In genomic region chr14:30312214-30312613, GRCh38 we compare ENCODE assay signal across 29 cellular contexts.
A peak's percentile ranks its signal among the peaks of the same experiment; 100 is the strongest.
DNase-seq lines count a peak whose midpoint lies in the region; ATAC-seq and TF ChIP-seq lines count a peak whose summit lies in the region.
"Had no signal": no experiment of that assay in that cellular context is flagged by ENCODE, and none has a peak within 500 bp of the region (broad histone marks: within the 10 kb centered on the region; RNA-seq: fewer than 3 reads in every experiment).

No MANE protein-coding gene starts in this region.

- H3K36me3 ChIP-seq in left ventricle myocardium inferior: no peaks in the 10 kb centered on the region
- H3K36me3 ChIP-seq: ascending aorta; BLaER1 treated with 17β-estradiol and CSF1 and Interleukin-3, amounts not matched to agents 10 nM and 100 nM; gastroesophageal sphincter; HAP-1; left lung; neutrophil had no signal

- H3K27ac Mint-ChIP-seq in stimulated activated effector memory CD8-positive, alpha-beta T cell treated with anti-CD3 and anti-CD28 coated beads, Interleukin-12 subunit alpha, Interleukin-12 subunit beta, amount 100 ng/mL, for 72 hours: no peak overlapping the region
- H3K27ac Mint-ChIP-seq in HFFc6: no peak overlapping the region
- H3K27ac Mint-ChIP-seq: activated CD4-positive, alpha-beta memory T cell treated with anti-CD3 and anti-CD28 coated beads for 36 hours; activated naive CD8-positive, alpha-beta T cell; activated T-helper 2 cell treated with anti-CD3 and anti-CD28 coated beads, Interferon-gamma antibody, Interleukin-2, Interleukin-4, amounts not matched to agents 10 μg/mL and 5 μg/mL and 100 μg/mL, durations not matched to agents 14 hours and 24 hours and 36 hours; dendritic cell treated with granulocyte-macrophage colony-stimulating factor and Interleukin-4, amounts not matched to agents 40 ng/mL and 50 ng/mL, for 4 days; progenitor cell of endocrine pancreas had no signal

- no peak overlapping the region for H3K4me3 Mint-ChIP-seq in stimulated activated effector memory CD8-positive, alpha-beta T cell treated with anti-CD3 and anti-CD28 coated beads, Interleukin-12 subunit alpha, Interleukin-12 subunit beta, amount 100 ng/mL, for 72 hours
- no peak overlapping the region for H3K4me3 Mint-ChIP-seq in HFFc6
- H3K4me3 Mint-ChIP-seq: activated CD4-positive, alpha-beta memory T cell treated with anti-CD3 and anti-CD28 coated beads for 36 hours; activated naive CD8-positive, alpha-beta T cell; dendritic cell treated with granulocyte-macrophage colony-stimulating factor and Interleukin-4, amounts not matched to agents 40 ng/mL and 50 ng/mL, for 4 days had no signal

- peaks cover 11% of the 10 kb centered on the region for H3K9me3 Mint-ChIP-seq in stimulated activated effector memory CD8-positive, alpha-beta T cell treated with anti-CD3 and anti-CD28 coated beads, Interleukin-12 subunit alpha, Interleukin-12 subunit beta, amount 100 ng/mL, for 72 hours
- no peaks in the 10 kb centered on the region for H3K9me3 Mint-ChIP-seq in HFFc6

- intact Hi-C loops in left ventricle myocardium inferior (cut with micrococcal nuclease): no loop called here

- peak; percentile 80 for ATAC-seq in GM18511 (IDR thresholded peaks at IDR 0.05; ENCODE audit: unreplicated experiment)
- peak; percentile 55 for ATAC-seq in GM21717 (IDR thresholded peaks at IDR 0.05; ENCODE audit: unreplicated experiment)
- ATAC-seq in HG03060 (IDR thresholded peaks at IDR 0.05; ENCODE audit: low read depth, unreplicated experiment): peak; percentile 51
- ATAC-seq in stimulated activated effector memory CD8-positive, alpha-beta T cell treated with anti-CD3 and anti-CD28 coated beads, Interleukin-12 subunit alpha, Interleukin-12 subunit beta, amount 100 ng/mL, for 72 hours: peak; percentile 26
- ATAC-seq in HG03045 (IDR thresholded peaks at IDR 0.05; ENCODE audit: unreplicated experiment): no peak
- ATAC-seq: gastroesophageal sphincter, left lung, Right ventricle myocardium inferior had no signal

- no peak for DNase-seq in stimulated activated effector memory CD8-positive, alpha-beta T cell treated with anti-CD3 and anti-CD28 coated beads, Interleukin-12 subunit alpha, Interleukin-12 subunit beta, amount 100 ng/mL, for 72 hours (ENCODE audit: low spot score in 2 of 2)
- DNase-seq in left ventricle myocardium inferior (no peak), HFFc6 (no peak)
- DNase-seq: activated CD4-positive, alpha-beta memory T cell treated with anti-CD3 and anti-CD28 coated beads for 36 hours; activated CD4-positive, CD25-positive, alpha-beta regulatory T cell; activated CD8-positive, alpha-beta memory T cell treated with anti-CD3 and anti-CD28 coated beads, Interleukin-2, amount 50 U/mL, for 48 hours; central memory CD4-positive, alpha-beta T cell; COR-L47; DMS79 treated with DMSO at 0.1 percent for 48 hours; hippocampal formation; left lung; NCI-H1417 treated with DMSO at 0.1 percent for 48 hours; NCI-H446 treated with DMSO at 0.1 percent for 48 hours; T-helper 9 cell had no signal

- no peaks in the 10 kb centered on the region for H3K36me3 Mint-ChIP-seq in stimulated activated effector memory CD8-positive, alpha-beta T cell treated with anti-CD3 and anti-CD28 coated beads, Interleukin-12 subunit alpha, Interleukin-12 subunit beta, amount 100 ng/mL, for 72 hours
- H3K36me3 Mint-ChIP-seq in HFFc6 (ENCODE audit: low read depth): no peaks in the 10 kb centered on the region
- H3K36me3 Mint-ChIP-seq: activated CD4-positive, alpha-beta memory T cell treated with anti-CD3 and anti-CD28 coated beads for 36 hours; activated naive CD8-positive, alpha-beta T cell had no signal

- no peaks in the 10 kb centered on the region for H3K4me1 ChIP-seq in left ventricle myocardium inferior
- H3K4me1 ChIP-seq: ascending aorta; BLaER1 treated with 17β-estradiol and CSF1 and Interleukin-3, amounts not matched to agents 10 nM and 100 nM; gastroesophageal sphincter; HAP-1; left lung had no signal

- H3K9me3 ChIP-seq in left ventricle myocardium inferior (replicated peaks): peaks cover 27% of the 10 kb centered on the region
- H3K9me3 ChIP-seq: HAP-1, neutrophil had no signal

- no peak overlapping the region for H3K4me3 ChIP-seq in left ventricle myocardium inferior
- H3K4me3 ChIP-seq: ascending aorta; BLaER1 treated with 17β-estradiol and CSF1 and Interleukin-3, amounts not matched to agents 10 nM and 100 nM; gastroesophageal sphincter; HAP-1; left lung had no signal

- no peaks in the 10 kb centered on the region for H3K4me1 Mint-ChIP-seq in stimulated activated effector memory CD8-positive, alpha-beta T cell treated with anti-CD3 and anti-CD28 coated beads, Interleukin-12 subunit alpha, Interleukin-12 subunit beta, amount 100 ng/mL, for 72 hours
- no peaks in the 10 kb centered on the region for H3K4me1 Mint-ChIP-seq in HFFc6 (ENCODE audit: low read depth)

- H3K27me3 Mint-ChIP-seq in HFFc6 (ENCODE audit: insufficient read depth): no peaks in the 10 kb centered on the region; the same call in none of the 2 replicates
- H3K27me3 Mint-ChIP-seq: dendritic cell treated with granulocyte-macrophage colony-stimulating factor and Interleukin-4, amounts not matched to agents 40 ng/mL and 50 ng/mL, for 4 days; progenitor cell of endocrine pancreas had no signal

- peaks cover 5% of the 10 kb centered on the region for H3K27me3 ChIP-seq in left ventricle myocardium inferior (ENCODE audit: low read depth)
- H3K27me3 ChIP-seq: ascending aorta; BLaER1 treated with 17β-estradiol and CSF1 and Interleukin-3, amounts not matched to agents 10 nM and 100 nM; gastroesophageal sphincter; left lung; neutrophil had no signal

- no peak for TF ChIP-seq CTCF in left ventricle myocardium inferior (IDR thresholded peaks at IDR 0.05; ENCODE audit: borderline replicate concordance)
- TF ChIP-seq CTCF in HFFc6 (IDR thresholded peaks at IDR 0.05): no peak

- H3K27ac ChIP-seq in left ventricle myocardium inferior (replicated peaks): no peak overlapping the region
- H3K27ac ChIP-seq: ascending aorta; BLaER1 treated with 17β-estradiol and CSF1 and Interleukin-3, amounts not matched to agents 10 nM and 100 nM; gastroesophageal sphincter; KMS-11; left lung; neutrophil had no signal
